ENCODE assay signal across 2 cellular contexts in genomic region chr5:87576867-87577266, GRCh38.
TF ChIP-seq lines count a peak whose summit lies in the region.

No MANE protein-coding gene starts in this region.

TF ChIP-seq in HepG2, 621 proteins besides CTCF, POLR2A, EP300 and RAD21:
- TF ChIP-seq ZNF143 (CRISPR knock-in tag; IDR thresholded peaks at IDR 0.05), result no peak
- peak; percentile 59 to 67 for TF ChIP-seq MAFK (conservative IDR thresholded peaks at IDR 0.05 in 1 of 2, IDR thresholded peaks at IDR 0.05 in 1 of 2; ENCODE audit: low read length in 2 of 2)
- TF ChIP-seq MAFF (IDR thresholded peaks at IDR 0.05; ENCODE audit: low read depth, low read length), result peak; percentile 56; the same call in 1 of the 2 replicates
TF ChIP-seq in HepG2: peak in this region for 2.

TF ChIP-seq in H1, 55 proteins besides CTCF, POLR2A, EP300 and RAD21:
- TF ChIP-seq ASH2L (IDR thresholded peaks at IDR 0.05; ENCODE audit: low read length), result peak; percentile 10
- TF ChIP-seq USF2 (IDR thresholded peaks at IDR 0.05; ENCODE audit: low read length), result no peak
- TF ChIP-seq SP4 (IDR thresholded peaks at IDR 0.05; ENCODE audit: low read length), result no peak
TF ChIP-seq in H1: peak in this region for 1.
